In genomic region chr7:68689087-68689433, GRCh38 we compare ENCODE assay signal across 17 cellular contexts.
"Had no signal": no experiment of that assay in that cellular context is flagged by ENCODE, and none has a peak within 500 bp of the region (broad histone marks: within the 10 kb centered on the region; RNA-seq: fewer than 3 reads in every experiment).

No MANE protein-coding gene starts in this region.

- ATAC-seq: body of pancreas, foreskin keratinocyte had no signal

- H3K27ac Mint-ChIP-seq: activated CD4-positive, alpha-beta T cell treated with anti-CD3 and anti-CD28 coated beads for 36 hours; activated naive CD8-positive, alpha-beta T cell had no signal

- DNase-seq: activated CD4-positive, alpha-beta T cell treated with anti-CD3 and anti-CD28 coated beads, Interleukin-2, amount 50 U/mL, for 48 hours; amygdala; body of pancreas; caudate nucleus; foreskin keratinocyte; hippocampal formation; islet precursor cell; lower lobe of right lung; midbrain; nephron progenitor cell; nucleus accumbens; posterior cingulate gyrus; sigmoid colon; stimulated activated naive CD4-positive, alpha-beta T cell; uterus had no signal

- H3K27me3 Mint-ChIP-seq: activated CD4-positive, alpha-beta T cell treated with anti-CD3 and anti-CD28 coated beads for 36 hours; activated naive CD8-positive, alpha-beta T cell had no signal

- H3K9me3 ChIP-seq: body of pancreas, lower lobe of right lung, uterus had no signal

- H3K4me3 ChIP-seq: body of pancreas, lower lobe of right lung, sigmoid colon, uterus had no signal

- H3K27me3 ChIP-seq: body of pancreas, foreskin keratinocyte, sigmoid colon, uterus had no signal

- H3K36me3 Mint-ChIP-seq: activated naive CD8-positive, alpha-beta T cell had no signal

- H3K36me3 ChIP-seq: lower lobe of right lung, sigmoid colon, uterus had no signal

- H3K4me3 Mint-ChIP-seq: activated CD4-positive, alpha-beta T cell treated with anti-CD3 and anti-CD28 coated beads for 36 hours; activated naive CD8-positive, alpha-beta T cell; nephron progenitor cell had no signal

- H3K4me1 ChIP-seq: body of pancreas, lower lobe of right lung, sigmoid colon, uterus had no signal

- H3K27ac ChIP-seq: body of pancreas, foreskin keratinocyte, lower lobe of right lung, sigmoid colon, uterus had no signal

- H3K4me1 Mint-ChIP-seq: activated CD4-positive, alpha-beta T cell treated with anti-CD3 and anti-CD28 coated beads for 36 hours had no signal
